In genomic region chr3:37466660-37467359, GRCh38 we compare ENCODE assay signal across 22 cellular contexts. TPM values are rescaled to one million over a fixed set of nuclear protein-coding genes. Genes with fewer than 3 reads are reported as not detected.
DNase-seq lines count a peak whose midpoint lies in the region; ATAC-seq, FAIRE-seq and TF ChIP-seq lines count a peak whose summit lies in the region.
"Had no signal": no experiment of that assay in that cellular context is flagged by ENCODE, and none has a peak within 500 bp of the region (broad histone marks: within the 10 kb centered on the region; RNA-seq: fewer than 3 reads in every experiment).

No MANE protein-coding gene starts in this region.

- FAIRE-seq in small intestine (lab: Jason Lieb, UNC): no peak
- FAIRE-seq: keratinocyte had no signal

- H3K9ac ChIP-seq in MM.1S (ENCODE audit: low read length): no peak overlapping the region
- H3K9ac ChIP-seq: SK-N-SH had no signal

- H3K27ac ChIP-seq in small intestine (ENCODE audit: low read depth in 1 of 2, low read length in 1 of 2) (peak overlapping the region in 1 of 2 donors; percentile 28), MM.1S (ENCODE audit: low read length) (no peak overlapping the region)
- H3K27ac ChIP-seq: hepatocyte, Peyer's patch, suprapubic skin had no signal

- intact Hi-C loops in left cardiac atrium (cut with DNase I): no loop called here

- H3K27me3 ChIP-seq in small intestine (ENCODE audit: control insufficient read depth in 2 of 2, insufficient read depth in 2 of 2, low read length in 2 of 2) (no peaks in the 10 kb centered on the region), MM.1S (replicated peaks; ENCODE audit: insufficient read depth, low read length) (no peaks in the 10 kb centered on the region)
- H3K27me3 ChIP-seq: Peyer's patch, suprapubic skin had no signal

- no peaks in the 10 kb centered on the region for H3K9me2 ChIP-seq in MM.1S (replicated peaks; ENCODE audit: insufficient read depth, low read length)
- H3K9me2 ChIP-seq: SK-N-SH had no signal

- DNase-seq in DMS 273 (lab: John Stamatoyannopoulos, UW; ENCODE audit: unreplicated experiment): peak; percentile 86
- DNase-seq in NCI-H187 (lab: John Stamatoyannopoulos, UW): peak; percentile 95 to 97
- DNase-seq in NCI-H524 treated with DMSO at 0.1 percent for 48 hours (lab: John Stamatoyannopoulos, UW): peak; percentile 87
- peak; percentile 63 for DNase-seq in left cardiac atrium
- no peak for DNase-seq in small intestine
- DNase-seq in MM.1S: no peak
- no peak for DNase-seq in HuH-7 (ENCODE audit: low spot score)
- DNase-seq: activated CD8-positive, alpha-beta T cell treated with anti-CD3 and anti-CD28 coated beads, Interleukin-2, amount 10 ng/mL, durations not matched to agents 7 days and 5 days; CD4-positive, alpha-beta T cell; cortex of kidney; mammary epithelial cell; NCI-H1105 treated with DMSO at 0.1 percent for 48 hours; occipital lobe; Peyer's patch; retina; SK-N-SH; stimulated activated CD4-positive, alpha-beta T cell treated with anti-CD3 and anti-CD28 coated beads, Interleukin-15, amount 100 ng/mL, for 24 hours; T1000 had no signal

- 57 to 75% (median 69%) methylated on average over 8 of the region's 8 CpGs for WGBS in small intestine, 3 donors

- no peaks in the 10 kb centered on the region for H3K79me2 ChIP-seq in MM.1S (ENCODE audit: low read length)
- H3K79me2 ChIP-seq: hepatocyte had no signal

- H3K4me3 ChIP-seq in small intestine (ENCODE audit: low read depth in 1 of 2, low read length in 2 of 2): no peak overlapping the region
- H3K4me3 ChIP-seq in MM.1S (ENCODE audit: low read length): no peak overlapping the region
- H3K4me3 ChIP-seq: hepatocyte, Peyer's patch, suprapubic skin had no signal

- H3K36me3 ChIP-seq in small intestine (ENCODE audit: control insufficient read depth in 2 of 2, insufficient read depth in 2 of 2, low read length in 2 of 2) (no peaks in the 10 kb centered on the region), MM.1S (replicated peaks; ENCODE audit: insufficient read depth, low read length) (no peaks in the 10 kb centered on the region)
- H3K36me3 ChIP-seq: Peyer's patch, suprapubic skin had no signal

- ATAC-seq in left cardiac atrium (peak; percentile 34 to 75), HG02973 (IDR thresholded peaks at IDR 0.05; ENCODE audit: unreplicated experiment) (no peak)
- ATAC-seq: activated CD8-positive, alpha-beta T cell treated with anti-CD3 and anti-CD28 coated beads, Interleukin-2, amount 10 ng/mL, durations not matched to agents 7 days and 5 days had no signal

- no peak overlapping the region for H3K4me2 ChIP-seq in MM.1S (ENCODE audit: low read depth, low read length)
- H3K4me2 ChIP-seq: hepatocyte, SK-N-SH had no signal

- H3K4me1 ChIP-seq in small intestine (ENCODE audit: control insufficient read depth in 2 of 2, insufficient read depth in 1 of 2, low read depth in 1 of 2, low read length in 1 of 2): no peaks in the 10 kb centered on the region
- H3K4me1 ChIP-seq in MM.1S (ENCODE audit: low read length): no peaks in the 10 kb centered on the region
- H3K4me1 ChIP-seq: Peyer's patch had no signal

- no peak overlapping the region for H2AFZ ChIP-seq in MM.1S (ENCODE audit: low read length)
- H2AFZ ChIP-seq: hepatocyte had no signal

- H3K9me3 ChIP-seq in small intestine (ENCODE audit: control insufficient read depth, low read depth): no peaks in the 10 kb centered on the region
- H3K9me3 ChIP-seq in MM.1S (replicated peaks; ENCODE audit: insufficient read depth, low read length): no peaks in the 10 kb centered on the region
- H3K9me3 ChIP-seq: Peyer's patch, SK-N-SH, suprapubic skin had no signal

- no peak for TF ChIP-seq CTCF in MM.1S (IDR thresholded peaks at IDR 0.05; ENCODE audit: low read length)

- H4K20me1 ChIP-seq in MM.1S (ENCODE audit: insufficient read depth, low read length): no peaks in the 10 kb centered on the region

- H3F3A ChIP-seq in MM.1S (ENCODE audit: insufficient read depth, low read length): no peaks in the 10 kb centered on the region

RNA-seq across cellular contexts. Expression of gene ITGA9, which starts 14.9 kb away (rescaled TPM):
- 10 to 100 TPM; 11.1 to 29.1 TPM for total RNA-seq in left cardiac atrium
- 1 to 10 TPM; 1.1 to 7.3 (median 1.6) TPM for polyA plus RNA-seq in small intestine
- total RNA-seq: activated CD8-positive, alpha-beta T cell treated with anti-CD3 and anti-CD28 coated beads, Interleukin-2, amount 10 ng/mL, durations not matched to agents 7 days and 5 days; CD4-positive, alpha-beta T cell had no signal

Comparison
In these comparisons a context has a peak if more than half of its experiments do, and no peak if none do; other contexts are left out.
1. DNase-seq: peak in DMS 273 (single experiment), NCI-H187 (2 of 2), NCI-H524 treated with DMSO at 0.1 percent for 48 hours (single experiment) and left cardiac atrium (single experiment); none in small intestine (single experiment), MM.1S (single experiment) and HuH-7 (single experiment).